In the genomic region with DNA sequence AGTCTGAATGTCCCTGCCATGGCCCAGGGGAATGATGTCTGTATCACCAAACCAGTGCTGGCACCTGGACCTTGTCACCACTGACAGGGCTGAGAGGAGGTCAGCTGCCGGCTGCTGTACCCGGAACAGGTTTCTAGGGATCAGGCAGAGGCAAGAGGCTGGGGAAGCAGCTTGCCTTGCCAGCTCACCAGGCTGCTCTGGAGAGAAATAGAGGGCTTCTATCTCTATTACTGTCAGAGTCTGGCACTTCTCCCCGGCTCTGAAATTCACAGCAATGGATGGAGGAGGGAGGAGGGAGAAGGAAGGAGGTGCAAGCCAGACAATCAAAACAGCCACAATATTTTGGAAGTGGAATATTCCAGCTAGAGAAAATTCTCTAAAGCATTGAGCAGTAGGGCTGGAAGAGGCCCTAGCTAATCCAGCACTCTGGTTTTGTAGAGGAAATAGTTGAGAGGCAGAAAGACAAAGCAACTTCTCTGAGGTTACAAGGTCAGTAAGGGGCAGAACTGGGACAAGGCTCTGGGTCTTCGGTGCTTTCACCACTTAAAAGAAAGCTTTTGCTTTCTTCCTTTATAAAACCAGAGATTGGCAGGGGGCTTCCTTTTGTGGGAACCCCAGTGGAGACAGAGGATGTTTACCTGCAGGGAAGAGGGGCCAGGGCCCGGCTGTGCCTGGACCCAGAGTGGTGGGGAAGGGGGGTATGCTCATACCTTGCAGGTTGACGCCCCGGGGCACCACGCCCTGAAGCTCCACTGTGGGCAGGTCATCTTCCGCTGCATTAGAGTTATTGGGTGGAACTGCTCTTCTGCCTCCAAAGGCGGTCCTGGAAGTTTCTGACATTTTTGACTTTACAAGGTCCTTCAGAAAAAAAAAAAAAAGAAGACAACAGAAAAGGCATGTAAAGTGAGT, we compare ENCODE assay signal across 1 cellular context.
TF ChIP-seq lines count a peak whose summit lies in the region.

No MANE protein-coding gene starts in this region.

TF ChIP-seq in GM12878, 131 proteins besides CTCF, POLR2A, EP300 and RAD21 (continued from another document):
- TF ChIP-seq, protein P1, sequence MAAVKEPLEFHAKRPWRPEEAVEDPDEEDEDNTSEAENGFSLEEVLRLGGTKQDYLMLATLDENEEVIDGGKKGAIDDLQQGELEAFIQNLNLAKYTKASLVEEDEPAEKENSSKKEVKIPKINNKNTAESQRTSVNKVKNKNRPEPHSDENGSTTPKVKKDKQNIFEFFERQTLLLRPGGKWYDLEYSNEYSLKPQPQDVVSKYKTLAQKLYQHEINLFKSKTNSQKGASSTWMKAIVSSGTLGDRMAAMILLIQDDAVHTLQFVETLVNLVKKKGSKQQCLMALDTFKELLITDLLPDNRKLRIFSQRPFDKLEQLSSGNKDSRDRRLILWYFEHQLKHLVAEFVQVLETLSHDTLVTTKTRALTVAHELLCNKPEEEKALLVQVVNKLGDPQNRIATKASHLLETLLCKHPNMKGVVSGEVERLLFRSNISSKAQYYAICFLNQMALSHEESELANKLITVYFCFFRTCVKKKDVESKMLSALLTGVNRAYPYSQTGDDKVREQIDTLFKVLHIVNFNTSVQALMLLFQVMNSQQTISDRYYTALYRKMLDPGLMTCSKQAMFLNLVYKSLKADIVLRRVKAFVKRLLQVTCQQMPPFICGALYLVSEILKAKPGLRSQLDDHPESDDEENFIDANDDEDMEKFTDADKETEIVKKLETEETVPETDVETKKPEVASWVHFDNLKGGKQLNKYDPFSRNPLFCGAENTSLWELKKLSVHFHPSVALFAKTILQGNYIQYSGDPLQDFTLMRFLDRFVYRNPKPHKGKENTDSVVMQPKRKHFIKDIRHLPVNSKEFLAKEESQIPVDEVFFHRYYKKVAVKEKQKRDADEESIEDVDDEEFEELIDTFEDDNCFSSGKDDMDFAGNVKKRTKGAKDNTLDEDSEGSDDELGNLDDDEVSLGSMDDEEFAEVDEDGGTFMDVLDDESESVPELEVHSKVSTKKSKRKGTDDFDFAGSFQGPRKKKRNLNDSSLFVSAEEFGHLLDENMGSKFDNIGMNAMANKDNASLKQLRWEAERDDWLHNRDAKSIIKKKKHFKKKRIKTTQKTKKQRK (IDR thresholded peaks at IDR 0.05; ENCODE audit: low read depth, low read length), result no peak
- no peak for TF ChIP-seq SP1 (IDR thresholded peaks at IDR 0.05; ENCODE audit: low read depth, low read length)
